Comparison of ENCODE assay signal across 10 cellular contexts in the genomic region with DNA sequence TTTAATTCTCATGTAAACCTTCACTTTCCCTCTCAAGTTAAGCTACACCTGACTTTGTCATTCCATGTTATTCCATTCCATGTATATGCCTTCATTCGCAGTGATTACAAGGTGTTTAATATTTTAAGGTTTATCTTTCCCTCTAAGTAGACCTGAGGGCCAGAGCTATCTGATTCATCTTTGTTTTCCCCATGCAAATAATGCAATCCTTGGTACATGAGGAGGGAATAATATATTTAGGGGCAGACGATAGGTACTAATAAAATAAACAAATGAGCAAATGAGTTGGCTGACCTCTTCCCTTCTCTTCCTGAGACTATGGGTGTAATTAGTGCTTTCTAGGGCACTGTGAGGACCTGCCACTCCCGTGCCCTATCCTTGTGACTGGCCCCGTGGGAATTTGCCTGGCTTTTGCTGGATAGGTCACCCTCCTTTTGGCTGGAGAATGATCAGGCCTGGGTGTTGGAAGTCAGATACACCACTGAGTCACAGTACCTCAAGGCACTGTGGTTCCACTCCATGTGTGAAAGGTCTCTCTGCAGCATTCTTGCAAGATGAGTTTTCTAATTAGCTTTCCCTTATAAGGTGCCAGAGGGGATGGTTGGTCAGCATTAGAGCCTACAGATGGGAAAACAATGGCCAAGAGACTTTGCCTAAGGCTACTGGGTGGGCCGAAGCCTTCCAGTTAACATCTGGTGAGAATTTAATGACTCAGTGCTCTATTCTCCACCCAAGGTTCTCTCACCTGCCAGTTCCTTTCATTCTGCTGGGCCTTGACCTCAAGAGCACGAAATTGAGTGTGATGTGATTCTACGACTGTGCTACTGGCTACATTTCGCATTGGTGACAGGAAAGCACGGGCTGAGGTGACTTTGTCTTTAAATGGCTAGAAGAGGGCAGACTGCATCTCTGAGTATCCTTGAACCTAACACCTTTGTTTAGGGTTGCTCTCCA.
DNase-seq lines count a peak whose midpoint lies in the region; ATAC-seq, FAIRE-seq and TF ChIP-seq lines count a peak whose summit lies in the region.
"Had no signal": no experiment of that assay in that cellular context is flagged by ENCODE, and none has a peak within 500 bp of the region (broad histone marks: within the 10 kb centered on the region; RNA-seq: fewer than 3 reads in every experiment).

No MANE protein-coding gene starts in this region.

- POLR2A ChIA-PET in PC-9 (lab: Charles Lee; ENCODE audit: unreplicated experiment): interaction anchor here (0.6 kb wide), 2 partner anchors 23 to 29 kb away, joined by 4 to 6 read pairs; no protein-coding TSS in a partner anchor

- H3K36me3 ChIP-seq in PC-9 (ENCODE audit: low read depth) (peaks cover 14% of the 10 kb centered on the region; the same call in 1 of the 2 replicates), esophagus (ENCODE audit: control insufficient read depth in 2 of 2, insufficient read depth in 2 of 2, low read length in 1 of 2) (no peaks in the 10 kb centered on the region), trophoblast cell (ENCODE audit: control insufficient read depth in 1 of 2, insufficient read depth in 2 of 2, low read length in 2 of 2) (no peaks in the 10 kb centered on the region)

- no peak overlapping the region for H4K91ac ChIP-seq in trophoblast cell (ENCODE audit: low read depth, low read length)

- H3K9me3 ChIP-seq in PC-9 (ENCODE audit: insufficient read depth, low read depth): peaks cover 49% of the 10 kb centered on the region
- H3K9me3 ChIP-seq in esophagus (ENCODE audit: control insufficient read depth in 2 of 2, insufficient read depth in 1 of 2, low read depth in 1 of 2, low read length in 1 of 2): no peaks in the 10 kb centered on the region
- no peaks in the 10 kb centered on the region for H3K9me3 ChIP-seq in trophoblast cell (ENCODE audit: insufficient read depth, low read depth, low read length)

- no peak overlapping the region for H3K4ac ChIP-seq in trophoblast cell (ENCODE audit: low read depth, low read length)

- H3K4me3 ChIP-seq in PC-9 (peak overlapping the region; percentile 22; the same call in 1 of the 2 replicates), esophagus (ENCODE audit: low read depth in 1 of 2, low read length in 2 of 2) (no peak overlapping the region), trophoblast cell (ENCODE audit: low read depth, low read length) (no peak overlapping the region)

- no peak overlapping the region for H3K14ac ChIP-seq in trophoblast cell (ENCODE audit: low read length)

- no peaks in the 10 kb centered on the region for H3K9me2 ChIP-seq in PC-9 (ENCODE audit: insufficient read depth)

- peaks cover 6% of the 10 kb centered on the region for H3K79me1 ChIP-seq in trophoblast cell (ENCODE audit: low read length)

- H2AK5ac ChIP-seq in trophoblast cell (ENCODE audit: low read length): no peak overlapping the region

- no peaks in the 10 kb centered on the region for H4K20me1 ChIP-seq in PC-9 (ENCODE audit: insufficient read depth)

- H3K27me3 ChIP-seq in PC-9 (ENCODE audit: insufficient read depth, low read depth) (no peaks in the 10 kb centered on the region), esophagus (ENCODE audit: control insufficient read depth in 1 of 2, insufficient read depth in 2 of 2, low read length in 2 of 2) (no peaks in the 10 kb centered on the region), trophoblast cell (ENCODE audit: insufficient read depth, low read length) (no peaks in the 10 kb centered on the region)

- no peak overlapping the region for H4K12ac ChIP-seq in trophoblast cell (ENCODE audit: low read depth, low read length)

- DNase-seq in GM03348 (ENCODE audit: low spot score): peak; percentile 87
- peak; percentile 98 to 100 for DNase-seq in PC-9
- DNase-seq in trophoblast cell: peak; percentile 97 to 100
- DNase-seq in posterior cingulate gyrus: no peak
- no peak for DNase-seq in cardiac septum (ENCODE audit: low spot score)
- no peak for DNase-seq in D721Med (ENCODE audit: insufficient read length, low spot score)
- DNase-seq: activated CD8-positive, alpha-beta memory T cell treated with anti-CD3 and anti-CD28 coated beads, Interleukin-2, amount 10 ng/mL, durations not matched to agents 7 days and 5 days had no signal

- H3K27ac ChIP-seq in PC-9: peak overlapping the region; percentile 98
- peak overlapping the region; percentile 78 to 79 for H3K27ac ChIP-seq in esophagus (ENCODE audit: low read depth in 2 of 2, low read length in 1 of 2)
- H3K27ac ChIP-seq in trophoblast cell (ENCODE audit: low read depth, low read length): peak overlapping the region; percentile 42

- H3K4me2 ChIP-seq in PC-9 (peak overlapping the region; percentile 59), trophoblast cell (ENCODE audit: low read length) (no peak overlapping the region)

- WGBS in esophagus, 2 donors: 52 to 60% methylated on average over 9 of the region's 9 CpGs
- no CpG with 5 or more reads among the region's 9 CpGs for WGBS in trophoblast cell (ENCODE audit: extremely low coverage, insufficient coverage, insufficient read length)

- H3K23ac ChIP-seq in trophoblast cell (ENCODE audit: low read length): no peak overlapping the region

- no peak for FAIRE-seq in D721Med (lab: Jason Lieb, UNC)
- FAIRE-seq: islet of Langerhans had no signal

- ATAC-seq in HG02610 (IDR thresholded peaks at IDR 0.05; ENCODE audit: unreplicated experiment): no peak
- ATAC-seq: activated CD8-positive, alpha-beta memory T cell treated with anti-CD3 and anti-CD28 coated beads, Interleukin-2, amount 10 ng/mL, durations not matched to agents 7 days and 5 days had no signal

- no peaks in the 10 kb centered on the region for H3K79me2 ChIP-seq in PC-9 (ENCODE audit: low read depth)
- H3K79me2 ChIP-seq in trophoblast cell (ENCODE audit: control insufficient read depth, insufficient read depth, low read length, poor library complexity): no peaks in the 10 kb centered on the region

- H4K8ac ChIP-seq in trophoblast cell (ENCODE audit: low read depth, low read length): no peak overlapping the region

- BruUV-seq in PC-9 (replicated peaks; lab: Mats Ljungman, UMichigan): no TSS peak

- H3K4me1 ChIP-seq in PC-9 (replicated peaks; ENCODE audit: insufficient read depth): peaks cover 55% of the 10 kb centered on the region
- H3K4me1 ChIP-seq in esophagus (ENCODE audit: control insufficient read depth in 2 of 2, insufficient read depth in 2 of 2, low read length in 1 of 2): peaks cover 0 to 6% of the 10 kb centered on the region in 2 donors
- peaks cover 3 to 13% of the 10 kb centered on the region in 2 experiments for H3K4me1 ChIP-seq in trophoblast cell (ENCODE audit: control insufficient read depth in 1 of 2, insufficient read depth in 2 of 2, low read length in 2 of 2)

- no peak overlapping the region for H3K18ac ChIP-seq in trophoblast cell (ENCODE audit: low read length)

- H2BK5ac ChIP-seq in trophoblast cell (ENCODE audit: low read depth, low read length, poor library complexity): no peak overlapping the region

- H2AFZ ChIP-seq in PC-9 (no peak overlapping the region), trophoblast cell (ENCODE audit: insufficient read depth, low read length, poor library complexity) (no peak overlapping the region)

- no peak for TF ChIP-seq CTCF in PC-9 (conservative IDR thresholded peaks at IDR 0.05)
- no peak for TF ChIP-seq CTCF in D721Med (IDR thresholded peaks at IDR 0.05; ENCODE audit: insufficient read depth, missing control alignments)

- H2BK12ac ChIP-seq in trophoblast cell (ENCODE audit: low read length): no peak overlapping the region

- intact Hi-C loops in PC-9 (cut with micrococcal nuclease; ENCODE audit: unreplicated experiment) (loop anchor here (1.0 to 5.0 kb wide), 18 partner anchors 28 to 775 kb away; no protein-coding TSS in a partner anchor), posterior cingulate gyrus (cut with DNase I) (no loop called here), cardiac septum (cut with DNase I) (no loop called here)

- H3F3A ChIP-seq in PC-9 (ENCODE audit: insufficient read depth, low read depth): peaks cover 46% of the 10 kb centered on the region

- no peak overlapping the region for H2BK120ac ChIP-seq in trophoblast cell (ENCODE audit: insufficient read depth, low read length, poor library complexity)

- CTCF ChIA-PET in PC-9 (lab: Charles Lee): interaction anchor here (1.6 kb wide), 1 partner anchor 11 kb away, joined by 8 read pairs; no protein-coding TSS in a partner anchor

- no peak overlapping the region for H3K9ac ChIP-seq in trophoblast cell (ENCODE audit: low read length)

Comparison
In these comparisons a context has a peak if more than half of its experiments do, and no peak if none do; other contexts are left out.
1. DNase-seq: peak in GM03348 (single experiment), PC-9 (2 of 2) and trophoblast cell (2 of 2); none in posterior cingulate gyrus (0 of 10), cardiac septum (single experiment) and D721Med (single experiment).
2. H3K27ac ChIP-seq: peak in every context shown above with its lines; median percentile 98 in PC-9; 78 in esophagus; 42 in trophoblast cell.